Comparison of ENCODE assay signal across 1 cellular context in the genomic region with DNA sequence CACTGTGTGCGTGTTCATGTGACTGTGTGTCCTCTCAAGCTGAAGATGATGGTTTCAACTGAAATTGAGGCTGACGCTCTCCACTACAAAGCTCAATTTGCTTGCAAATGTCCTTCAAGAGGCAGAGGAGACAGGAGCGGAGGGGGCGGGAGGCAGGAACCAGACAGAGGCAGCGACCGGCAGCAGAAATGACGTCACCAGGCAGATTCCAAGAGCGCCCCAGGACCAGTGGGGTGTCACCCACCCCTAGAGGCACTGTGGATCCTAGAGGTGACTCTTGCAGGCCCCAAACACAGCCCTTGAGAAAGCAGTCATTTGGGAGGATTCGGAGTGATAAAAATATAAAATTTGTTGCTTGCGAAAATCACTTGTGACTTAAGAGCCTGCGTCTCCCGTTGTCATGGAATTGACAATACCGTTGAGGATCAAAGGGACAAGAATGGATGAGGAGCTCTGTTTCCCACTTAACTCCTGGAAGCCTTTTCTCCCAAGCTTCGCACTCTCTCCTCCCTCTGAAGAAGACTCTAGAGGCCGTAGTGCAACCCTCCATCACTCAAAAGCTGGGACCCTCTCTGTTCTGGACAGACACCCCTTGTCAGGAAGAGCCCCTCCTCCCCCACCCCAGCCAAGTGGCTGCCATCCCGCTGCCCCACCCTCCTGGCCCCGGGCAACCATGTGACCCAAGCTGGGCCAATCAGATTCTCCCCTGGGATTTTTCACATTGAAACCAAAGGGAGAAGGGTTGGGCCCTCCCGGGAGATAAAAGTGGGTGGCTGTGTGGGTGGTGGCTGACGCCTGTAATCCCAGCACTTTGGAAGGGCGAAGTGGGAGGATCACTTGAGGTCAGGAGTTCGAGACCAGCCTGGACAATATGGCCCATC.
TF ChIP-seq lines count a peak whose summit lies in the region.

No MANE protein-coding gene starts in this region.

TF ChIP-seq in HCT116, 20 proteins besides CTCF, POLR2A, EP300 and RAD21 (continued from another document):
- TF ChIP-seq SP1 (IDR thresholded peaks at IDR 0.05; ENCODE audit: low read depth) (no peak), CBX3 (IDR thresholded peaks at IDR 0.05; ENCODE audit: low read depth) (no peak), JUND (IDR thresholded peaks at IDR 0.05) (no peak), POLR2AphosphoS5 (IDR thresholded peaks at IDR 0.05; ENCODE audit: low read depth, low read length) (no peak), FOSL1 (IDR thresholded peaks at IDR 0.05; ENCODE audit: low read depth) (no peak)
